In the genomic region with DNA sequence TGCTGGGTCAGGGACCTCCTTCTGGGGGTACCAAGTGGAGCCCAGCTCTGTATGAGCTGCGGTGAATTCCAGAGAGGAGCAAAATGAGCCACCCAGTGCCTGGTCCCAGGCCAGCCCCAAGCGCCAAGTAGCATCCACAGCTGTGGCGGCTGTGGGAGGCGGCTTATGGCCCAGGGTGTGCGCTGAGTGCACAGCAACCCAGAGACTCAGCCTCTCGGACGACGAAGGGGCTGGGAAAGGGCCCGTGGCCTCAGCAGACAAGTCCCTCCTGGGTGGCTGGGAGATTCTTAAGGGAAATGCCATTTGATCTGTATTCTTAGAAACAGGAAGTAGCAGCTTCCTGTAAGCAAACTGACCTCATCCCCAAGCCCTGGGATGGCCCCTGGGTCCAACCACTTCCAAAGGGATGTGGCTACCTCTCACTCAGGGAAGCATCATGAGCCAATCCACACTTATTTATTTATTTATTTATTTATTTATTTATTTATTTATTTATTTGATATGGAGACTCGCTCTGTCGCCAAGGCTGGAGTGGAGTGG, we compare ENCODE assay signal across 16 cellular contexts. TPM values are rescaled to one million over a fixed set of nuclear protein-coding genes. Genes with fewer than 3 reads are reported as not detected.
DNase-seq lines count a peak whose midpoint lies in the region; ATAC-seq, FAIRE-seq and TF ChIP-seq lines count a peak whose summit lies in the region.
"Had no signal": no experiment of that assay in that cellular context is flagged by ENCODE, and none has a peak within 500 bp of the region (broad histone marks: within the 10 kb centered on the region; RNA-seq: fewer than 3 reads in every experiment).

No MANE protein-coding gene starts in this region.

- H3K4me3 ChIP-seq in Loucy (ENCODE audit: low read length, poor library complexity, severe bottlenecking) = peak overlapping the region; percentile 51
- H3K4me3 ChIP-seq in left lung = no peak overlapping the region
- H3K4me3 ChIP-seq: SK-N-MC, suprapubic skin had no signal

- H3K27me3 ChIP-seq in Loucy (ENCODE audit: insufficient read depth, low read length, poor library complexity, severe bottlenecking) = no peaks in the 10 kb centered on the region
- H3K27me3 ChIP-seq in left lung = peaks cover 0 to 12% of the 10 kb centered on the region in 2 donors

- TF ChIP-seq CTCF in Loucy (conservative IDR thresholded peaks at IDR 0.05; ENCODE audit: low read length) = no peak
- TF ChIP-seq CTCF in chondrocyte (IDR thresholded peaks at IDR 0.05) = no peak
- TF ChIP-seq CTCF in left lung (IDR thresholded peaks at IDR 0.05) = no peak

- H3K27ac ChIP-seq in left lung = peak overlapping the region in 1 of 2 donors; percentile 64
- H3K27ac ChIP-seq: SK-N-MC, suprapubic skin had no signal

- no peaks in the 10 kb centered on the region for H3K79me2 ChIP-seq in Loucy (ENCODE audit: insufficient read depth, low read length)

- no peaks in the 10 kb centered on the region for H3K9me3 ChIP-seq in Loucy (ENCODE audit: insufficient read depth, low read depth, low read length)
- peaks cover 0 to 3% of the 10 kb centered on the region in 2 donors for H3K9me3 ChIP-seq in left lung
- H3K9me3 ChIP-seq: suprapubic skin had no signal

- H2AFZ ChIP-seq in Loucy (ENCODE audit: low read length) = no peak overlapping the region

- no peaks in the 10 kb centered on the region for H3K36me3 Mint-ChIP-seq in chondrocyte (ENCODE audit: low read depth)
- H3K36me3 Mint-ChIP-seq: CD4-positive, CD25-positive, alpha-beta regulatory T cell; natural killer cell treated with Interleukin-12 subunit alpha and Interleukin-12 subunit beta and Interleukin-15 and Interleukin-18, amount 100 ng/mL, for 72 hours had no signal

- peak overlapping the region; percentile 33 for H3K9ac ChIP-seq in Loucy (ENCODE audit: low read depth, low read length, poor library complexity, severe bottlenecking)

- no peaks in the 10 kb centered on the region for H3F3A ChIP-seq in Loucy (ENCODE audit: low read depth)

- ATAC-seq in left lung = peak; percentile 55
- ATAC-seq in GM21423 (IDR thresholded peaks at IDR 0.05; ENCODE audit: unreplicated experiment) = no peak

- peaks cover 21% of the 10 kb centered on the region for H3K4me1 Mint-ChIP-seq in chondrocyte (ENCODE audit: low read depth)

- DNase-seq in CD1c-positive myeloid dendritic cell (ENCODE audit: extremely low spot score) = peak; percentile 84
- DNase-seq in chondrocyte (ENCODE audit: low spot score) = peak; percentile 63
- no peak for DNase-seq in left lung
- DNase-seq in GM19239 (ENCODE audit: insufficient read length, low spot score) = no peak
- no peak for DNase-seq in KG1 (lab: John Stamatoyannopoulos, UW)
- no peak for DNase-seq in erythroblast (lab: John Stamatoyannopoulos, UW)
- DNase-seq: activated CD8-positive, alpha-beta memory T cell treated with anti-CD3 and anti-CD28 coated beads, Interleukin-2, amount 50 U/mL, for 4 hours; CD4-positive, CD25-positive, alpha-beta regulatory T cell; NCI-H2081 treated with DMSO at 0.1 percent for 48 hours had no signal

- no peak for FAIRE-seq in GM19239 (lab: Jason Lieb, UNC)
- FAIRE-seq: frontal cortex, GM18507 had no signal

- H3K4me1 ChIP-seq in Loucy (ENCODE audit: insufficient read depth, low read length, poor library complexity, severe bottlenecking) (peaks cover 9% of the 10 kb centered on the region), left lung (peaks cover 7 to 22% of the 10 kb centered on the region in 2 donors)

- TF ChIP-seq POLR2A in erythroblast (IDR thresholded peaks at IDR 0.05; ENCODE audit: low read length) = no peak

- H3K27ac Mint-ChIP-seq in chondrocyte (ENCODE audit: unreplicated experiment) = no peak overlapping the region
- H3K27ac Mint-ChIP-seq: CD4-positive, CD25-positive, alpha-beta regulatory T cell; natural killer cell treated with Interleukin-12 subunit alpha and Interleukin-12 subunit beta and Interleukin-15 and Interleukin-18, amount 100 ng/mL, for 72 hours had no signal

- H3K4me3 Mint-ChIP-seq in chondrocyte (ENCODE audit: unreplicated experiment) = no peak overlapping the region
- H3K4me3 Mint-ChIP-seq: CD4-positive, CD25-positive, alpha-beta regulatory T cell; natural killer cell treated with Interleukin-12 subunit alpha and Interleukin-12 subunit beta and Interleukin-15 and Interleukin-18, amount 100 ng/mL, for 72 hours had no signal

- no peaks in the 10 kb centered on the region for H3K9me2 ChIP-seq in Loucy (replicated peaks; ENCODE audit: low read depth, low read length)

- intact Hi-C loops in left lung (cut with DNase I) = no loop called here

- H4K20me1 ChIP-seq in Loucy (ENCODE audit: insufficient read depth, low read length, poor library complexity, severe bottlenecking) = no peaks in the 10 kb centered on the region

- H3K36me3 ChIP-seq in Loucy (ENCODE audit: insufficient read depth, low read length) (no peaks in the 10 kb centered on the region), left lung (no peaks in the 10 kb centered on the region)
- H3K36me3 ChIP-seq: suprapubic skin had no signal

- no peaks in the 10 kb centered on the region for H3K27me3 Mint-ChIP-seq in chondrocyte (ENCODE audit: low read depth)
- H3K27me3 Mint-ChIP-seq: natural killer cell treated with Interleukin-12 subunit alpha and Interleukin-12 subunit beta and Interleukin-15 and Interleukin-18, amount 100 ng/mL, for 72 hours had no signal

- H3K4me2 ChIP-seq in Loucy (ENCODE audit: low read depth, low read length, poor library complexity, severe bottlenecking) = peak overlapping the region; percentile 71

- H3K9me3 Mint-ChIP-seq in chondrocyte (ENCODE audit: low read depth) = peaks cover 1% of the 10 kb centered on the region
- H3K9me3 Mint-ChIP-seq: CD4-positive, CD25-positive, alpha-beta regulatory T cell; natural killer cell treated with Interleukin-12 subunit alpha and Interleukin-12 subunit beta and Interleukin-15 and Interleukin-18, amount 100 ng/mL, for 72 hours had no signal

RNA-seq across cellular contexts. Expression of gene ATP2A3, which starts 19.8 kb away (rescaled TPM):
- total RNA-seq in chondrocyte (0.53 to 1.7 TPM (median 1.5 TPM) in 3 replicates), left lung (10 to 100 TPM; 12.7 to 53.5 TPM)

Comparison
In these comparisons a context has a peak if more than half of its experiments do, and no peak if none do; other contexts are left out.
1. DNase-seq: peak in CD1c-positive myeloid dendritic cell (single experiment) and chondrocyte (single experiment); none in left lung (0 of 2), GM19239 (single experiment), KG1 (single experiment) and erythroblast (0 of 2).